1 cellular context compared by ENCODE assay signal in the genomic region with DNA sequence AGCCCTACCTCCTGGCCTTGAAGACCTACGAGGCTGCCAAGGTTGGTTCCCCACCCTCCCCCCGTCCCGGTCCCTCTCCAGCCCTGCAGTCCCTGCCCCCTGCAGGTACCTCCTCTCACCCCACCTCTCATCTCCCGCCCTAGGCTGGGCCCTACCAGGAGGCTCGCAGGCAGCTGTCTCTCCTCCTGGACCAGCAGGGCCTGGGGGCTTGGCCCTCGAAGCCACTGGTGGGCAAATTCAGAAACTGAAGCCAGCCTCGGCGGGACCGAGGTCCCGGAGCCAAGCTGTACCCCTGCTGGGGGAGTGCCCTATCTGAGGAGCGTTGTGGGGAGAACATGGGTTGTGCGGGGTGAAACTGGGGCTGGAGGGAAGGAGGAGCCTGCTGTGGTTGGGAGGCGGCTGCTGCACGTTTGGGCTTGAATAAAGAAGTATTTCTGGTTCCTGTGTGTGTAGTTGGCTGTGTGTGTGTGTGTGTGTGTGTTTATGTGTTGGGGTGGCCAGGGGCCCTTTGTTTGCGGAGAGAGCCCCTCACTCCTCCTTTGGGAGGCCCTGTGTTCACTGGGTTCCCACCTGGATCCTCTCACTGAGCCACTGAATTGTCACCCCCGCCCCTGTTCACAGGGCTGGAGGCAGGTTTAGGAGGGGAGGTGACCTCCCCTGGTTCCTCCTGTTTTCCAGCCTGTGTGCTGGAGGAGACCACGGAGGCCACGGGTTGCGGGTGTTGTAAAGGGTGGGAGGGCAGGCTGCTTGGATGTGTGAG.
TF ChIP-seq lines count a peak whose summit lies in the region.

No MANE protein-coding gene starts in this region.

TF ChIP-seq in GM23338, 12 proteins besides CTCF, POLR2A, EP300 and RAD21:
- TF ChIP-seq NANOG (IDR thresholded peaks at IDR 0.05; ENCODE audit: borderline replicate concordance) (no peak), CREB1 (CRISPR knock-in tag; IDR thresholded peaks at IDR 0.05; ENCODE audit: low read depth) (no peak), EZH2phosphoT487 (IDR thresholded peaks at IDR 0.05; ENCODE audit: unreplicated experiment) (no peak), EZH2 (IDR thresholded peaks at IDR 0.05; ENCODE audit: low read depth, unreplicated experiment) (no peak), POLR2AphosphoS5 (IDR thresholded peaks at IDR 0.05; ENCODE audit: low read depth) (no peak), STAT1 (IDR thresholded peaks at IDR 0.05; ENCODE audit: unreplicated experiment) (no peak)
TF ChIP-seq in GM23338: peak in this region for 0.
